ENCODE assay signal across 11 cellular contexts in genomic region chr1:202085682-202086373, GRCh38.
DNase-seq lines count a peak whose midpoint lies in the region; ATAC-seq lines count a peak whose summit lies in the region.
"Had no signal": no experiment of that assay in that cellular context is flagged by ENCODE, and none has a peak within 500 bp of the region (broad histone marks: within the 10 kb centered on the region; RNA-seq: fewer than 3 reads in every experiment).

No MANE protein-coding gene starts in this region.

- peak overlapping the region; percentile 96 for H3K27ac ChIP-seq in angular gyrus (ENCODE audit: low read depth, low read length)

- no peak for ATAC-seq in HG03354 (IDR thresholded peaks at IDR 0.05; ENCODE audit: poor library complexity, severe bottlenecking, unreplicated experiment)
- ATAC-seq in HG03025 (IDR thresholded peaks at IDR 0.05; ENCODE audit: low FRiP score, unreplicated experiment) = no peak
- ATAC-seq in HG03039 (IDR thresholded peaks at IDR 0.05; ENCODE audit: unreplicated experiment) = no peak

- peak; percentile 44 for DNase-seq in NCI-H1105 treated with DMSO at 0.1 percent for 48 hours (lab: John Stamatoyannopoulos, UW)
- DNase-seq in NCI-H1105 (lab: John Stamatoyannopoulos, UW) = no peak
- peak; percentile 44 for DNase-seq in inferior parietal cortex (ENCODE audit: extremely low spot score)
- peak; percentile 83 for DNase-seq in superior temporal gyrus (ENCODE audit: extremely low spot score)
- DNase-seq: activated CD4-positive, alpha-beta T cell treated with anti-CD3 and anti-CD28 coated beads for 1 hour; kidney glomerular epithelial cell; NCI-H226 had no signal
